ENCODE assay signal across 8 cellular contexts in genomic region chr5:65876496-65876895, GRCh38.
"Had no signal": no experiment of that assay in that cellular context is flagged by ENCODE, and none has a peak within 500 bp of the region (broad histone marks: within the 10 kb centered on the region; RNA-seq: fewer than 3 reads in every experiment).

No MANE protein-coding gene starts in this region.

- H3K36me3 ChIP-seq: HAP-1 had no signal

- H3K9me3 ChIP-seq: HAP-1 had no signal

- H3K4me1 ChIP-seq: HAP-1 had no signal

- H3K4me3 ChIP-seq: HAP-1, K562 had no signal

- ATAC-seq: HCT116, K562 had no signal

- DNase-seq: GOT3, H7, HFFc6, IMR-90, KG1 had no signal

- H3K4me3 Mint-ChIP-seq: HFFc6 had no signal
